Comparison of ENCODE assay signal across 8 cellular contexts in genomic region chr20:56373942-56374341, GRCh38. TPM values are rescaled to one million over a fixed set of nuclear protein-coding genes. Genes with fewer than 3 reads are reported as not detected.
A peak's percentile ranks its signal among the peaks of the same experiment; 100 is the strongest.
DNase-seq lines count a peak whose midpoint lies in the region; ATAC-seq lines count a peak whose summit lies in the region.

No MANE protein-coding gene starts in this region.

- no peaks in the 10 kb centered on the region for H3K9me3 Mint-ChIP-seq in activated T-cell treated with anti-CD3 and anti-CD28 coated beads, Interleukin-2, amount 50 U/mL, for 24 hours
- no peaks in the 10 kb centered on the region for H3K9me3 Mint-ChIP-seq in stimulated activated effector memory CD8-positive, alpha-beta T cell treated with anti-CD3 and anti-CD28 coated beads, Interleukin-12 subunit alpha, Interleukin-12 subunit beta, amount 100 ng/mL, for 72 hours

- DNase-seq in activated T-cell treated with anti-CD3 and anti-CD28 coated beads, Interleukin-2, amount 50 U/mL, for 24 hours, result no peak
- no peak for DNase-seq in activated T-cell treated with anti-CD3 and anti-CD28 coated beads, Interleukin-2, amount 50 U/mL, for 1 hour
- DNase-seq in MG63, result peak; percentile 25
- peak; percentile 41 for DNase-seq in dermis blood vessel endothelial cell
- no peak for DNase-seq in stimulated activated effector memory CD8-positive, alpha-beta T cell treated with anti-CD3 and anti-CD28 coated beads, Interleukin-12 subunit alpha, Interleukin-12 subunit beta, amount 100 ng/mL, for 72 hours (ENCODE audit: low spot score in 2 of 2)
- no peak for DNase-seq in DMS114 treated with DMSO at 0.1 percent for 48 hours (lab: John Stamatoyannopoulos, UW; ENCODE audit: unreplicated experiment)
- DNase-seq in NCI-H82 (lab: John Stamatoyannopoulos, UW), result no peak
- no peak for DNase-seq in NCI-H526 treated with DMSO at 0.1 percent for 48 hours (lab: John Stamatoyannopoulos, UW)

- ATAC-seq in stimulated activated effector memory CD8-positive, alpha-beta T cell treated with anti-CD3 and anti-CD28 coated beads, Interleukin-12 subunit alpha, Interleukin-12 subunit beta, amount 100 ng/mL, for 72 hours, result peak; percentile 87

- no peaks in the 10 kb centered on the region for H3K27me3 Mint-ChIP-seq in activated T-cell treated with anti-CD3 and anti-CD28 coated beads, Interleukin-2, amount 50 U/mL, for 24 hours

- H3K27ac Mint-ChIP-seq in activated T-cell treated with anti-CD3 and anti-CD28 coated beads, Interleukin-2, amount 50 U/mL, for 24 hours, result peak overlapping the region; percentile 18
- H3K27ac Mint-ChIP-seq in stimulated activated effector memory CD8-positive, alpha-beta T cell treated with anti-CD3 and anti-CD28 coated beads, Interleukin-12 subunit alpha, Interleukin-12 subunit beta, amount 100 ng/mL, for 72 hours, result no peak overlapping the region

- no peak overlapping the region for H3K4me3 Mint-ChIP-seq in activated T-cell treated with anti-CD3 and anti-CD28 coated beads, Interleukin-2, amount 50 U/mL, for 24 hours
- H3K4me3 Mint-ChIP-seq in stimulated activated effector memory CD8-positive, alpha-beta T cell treated with anti-CD3 and anti-CD28 coated beads, Interleukin-12 subunit alpha, Interleukin-12 subunit beta, amount 100 ng/mL, for 72 hours, result no peak overlapping the region

- no peaks in the 10 kb centered on the region for H3K27me3 ChIP-seq in MG63

- peaks cover 89% of the 10 kb centered on the region for H3K36me3 Mint-ChIP-seq in activated T-cell treated with anti-CD3 and anti-CD28 coated beads, Interleukin-2, amount 50 U/mL, for 24 hours (ENCODE audit: low read depth)
- peaks cover 99% of the 10 kb centered on the region for H3K36me3 Mint-ChIP-seq in stimulated activated effector memory CD8-positive, alpha-beta T cell treated with anti-CD3 and anti-CD28 coated beads, Interleukin-12 subunit alpha, Interleukin-12 subunit beta, amount 100 ng/mL, for 72 hours

- no peak overlapping the region for H3K4me3 ChIP-seq in MG63

- H3K4me1 Mint-ChIP-seq in activated T-cell treated with anti-CD3 and anti-CD28 coated beads, Interleukin-2, amount 50 U/mL, for 24 hours (ENCODE audit: low read depth), result peaks cover 20% of the 10 kb centered on the region
- peaks cover 15% of the 10 kb centered on the region for H3K4me1 Mint-ChIP-seq in stimulated activated effector memory CD8-positive, alpha-beta T cell treated with anti-CD3 and anti-CD28 coated beads, Interleukin-12 subunit alpha, Interleukin-12 subunit beta, amount 100 ng/mL, for 72 hours

- peaks cover 93% of the 10 kb centered on the region for H3K36me3 ChIP-seq in MG63

- H3K9me3 ChIP-seq in MG63, result no peaks in the 10 kb centered on the region

RNA-seq across cellular contexts. Expression of gene FAM210B, which starts 15.2 kb away (rescaled TPM):
- total RNA-seq in MG63 (2014; rRNA removed; shearing (Covaris generic); ENCODE audit: low replicate concordance), result 12.2 and 14.0 TPM in 2 replicates
- 26.0 and 31.9 TPM in 2 replicates for total RNA-seq in dermis blood vessel endothelial cell

RNA-seq across cellular contexts. Expression of gene AURKA, which starts 18.1 kb away (rescaled TPM):
- total RNA-seq in MG63 (2014; rRNA removed; shearing (Covaris generic); ENCODE audit: low replicate concordance), result 86.4 and 130 TPM in 2 replicates
- 12.4 and 66.3 TPM in 2 replicates for total RNA-seq in dermis blood vessel endothelial cell

RNA-seq across cellular contexts. Expression of gene CSTF1, which starts 18.5 kb away (rescaled TPM):
- 68.6 and 135 TPM in 2 replicates for total RNA-seq in MG63 (2014; rRNA removed; shearing (Covaris generic); ENCODE audit: low replicate concordance)
- total RNA-seq in dermis blood vessel endothelial cell, result 39.1 and 51.0 TPM in 2 replicates

RNA-seq across cellular contexts. Expression of gene CASS4, which starts 38.1 kb away (rescaled TPM):
- 0.07 and 0.25 TPM in 2 replicates for total RNA-seq in MG63 (2014; rRNA removed; shearing (Covaris generic); ENCODE audit: low replicate concordance)
- total RNA-seq in dermis blood vessel endothelial cell, result 0.05 and 0.17 TPM in 2 replicates

Comparison
In these comparisons a context has a peak if more than half of its experiments do, and no peak if none do; other contexts are left out.
1. DNase-seq: peak in MG63 (single experiment) and dermis blood vessel endothelial cell (single experiment); none in activated T-cell treated with anti-CD3 and anti-CD28 coated beads, Interleukin-2, amount 50 U/mL, for 24 hours (single experiment), activated T-cell treated with anti-CD3 and anti-CD28 coated beads, Interleukin-2, amount 50 U/mL, for 1 hour (single experiment), stimulated activated effector memory CD8-positive, alpha-beta T cell treated with anti-CD3 and anti-CD28 coated beads, Interleukin-12 subunit alpha, Interleukin-12 subunit beta, amount 100 ng/mL, for 72 hours (0 of 2), DMS114 treated with DMSO at 0.1 percent for 48 hours (single experiment), NCI-H82 (single experiment) and NCI-H526 treated with DMSO at 0.1 percent for 48 hours (single experiment).